In the genomic region with DNA sequence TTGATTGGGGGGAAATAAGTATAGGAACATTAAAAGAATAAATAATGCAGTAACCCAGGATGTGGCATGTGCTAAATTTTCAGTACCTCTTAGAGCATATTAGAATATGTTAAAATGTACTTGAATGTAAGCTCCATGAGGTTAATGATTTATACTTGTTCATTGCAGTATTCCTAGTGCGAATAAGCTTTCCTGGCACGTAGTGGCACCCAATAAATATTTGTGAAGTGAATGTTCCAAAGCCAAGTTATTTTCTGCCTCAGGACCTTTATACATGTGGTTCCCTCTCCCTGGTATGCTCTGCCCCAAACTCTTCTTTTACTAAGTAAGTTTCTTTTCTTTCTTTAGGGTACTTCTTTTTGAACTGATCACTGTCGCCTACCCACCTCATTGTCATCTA, we compare ENCODE assay signal across 11 cellular contexts.
"Had no signal": no experiment of that assay in that cellular context is flagged by ENCODE, and none has a peak within 500 bp of the region (broad histone marks: within the 10 kb centered on the region; RNA-seq: fewer than 3 reads in every experiment).

No MANE protein-coding gene starts in this region.

- H3K36me3 ChIP-seq: upper lobe of right lung had no signal

- DNase-seq: activated gamma-delta T cell; activated T-cell treated with anti-CD3 and anti-CD28 coated beads, Interleukin-2, amount 50 U/mL, for 24 hours; anterior cingulate cortex; heart left ventricle; natural killer cell; posterior cingulate gyrus; stimulated activated CD4-positive, alpha-beta T cell treated with anti-CD3 and anti-CD28 coated beads, Interleukin-12 subunit alpha, Interleukin-12 subunit beta, amount 100 ng/mL, for 4 hours; stimulated activated naive CD8-positive, alpha-beta T cell treated with anti-CD3 and anti-CD28 coated beads, Interleukin-15, Interleukin-2, amounts not matched to agents 100 U/mL and 50 U/mL, for 24 hours; upper lobe of right lung had no signal

- H3K4me3 ChIP-seq: heart left ventricle, lung, upper lobe of right lung had no signal

- H3K27me3 Mint-ChIP-seq: activated naive CD8-positive, alpha-beta T cell had no signal

- H3K9me3 ChIP-seq: heart left ventricle, upper lobe of right lung had no signal

- H3K27ac ChIP-seq: upper lobe of right lung had no signal

- H3K9me3 Mint-ChIP-seq: activated T-cell treated with anti-CD3 and anti-CD28 coated beads, Interleukin-2, amount 50 U/mL, for 24 hours; natural killer cell had no signal

- H3K4me3 Mint-ChIP-seq: activated naive CD8-positive, alpha-beta T cell; activated T-cell treated with anti-CD3 and anti-CD28 coated beads, Interleukin-2, amount 50 U/mL, for 24 hours; natural killer cell had no signal

- H3K36me3 Mint-ChIP-seq: activated naive CD8-positive, alpha-beta T cell; natural killer cell had no signal

- H3K4me1 ChIP-seq: upper lobe of right lung had no signal

- H3K27ac Mint-ChIP-seq: activated naive CD8-positive, alpha-beta T cell; activated T-cell treated with anti-CD3 and anti-CD28 coated beads, Interleukin-2, amount 50 U/mL, for 24 hours; natural killer cell had no signal

- H3K27me3 ChIP-seq: heart left ventricle, upper lobe of right lung had no signal
